ENCODE assay signal across 8 cellular contexts in genomic region chr12:92827836-92828431, GRCh38.
A peak's percentile ranks its signal among the peaks of the same experiment; 100 is the strongest.
DNase-seq lines count a peak whose midpoint lies in the region; ATAC-seq and TF ChIP-seq lines count a peak whose summit lies in the region.

No MANE protein-coding gene starts in this region.

- POLR2A ChIA-PET in GM10248 (lab: Yijun Ruan, JAX): no interaction called here

- DNase-seq in 8988T (peak; percentile 10), GM10248 (ENCODE audit: extremely low spot score) (peak; percentile 46), NCI-H1694 (lab: John Stamatoyannopoulos, UW) (peak; percentile 22), activated T-cell treated with anti-CD3 and anti-CD28 coated beads for 4 hours (peak; percentile 19), hepatic stellate cell (ENCODE audit: low spot score) (peak; percentile 41)
- peak; percentile 1 to 12 for DNase-seq in stimulated activated CD4-positive, alpha-beta T cell treated with anti-CD3 and anti-CD28 coated beads, Interleukin-4, amount 100 ng/mL, for 48 hours (ENCODE audit: low read depth in 2 of 2)

- CTCF ChIA-PET in GM10248 (lab: Yijun Ruan, JAX): interaction anchor here (0.8 to 2.3 kb wide), 6 partner anchors 9 to 99 kb away, joined by 3 to 7 read pairs (median 3); no protein-coding TSS in a partner anchor

- ATAC-seq in GM21390 (IDR thresholded peaks at IDR 0.05; ENCODE audit: unreplicated experiment) (no peak), HG02840 (IDR thresholded peaks at IDR 0.05; ENCODE audit: low FRiP score, unreplicated experiment) (no peak)

- peak; percentile 55 for TF ChIP-seq CTCF in GM10248 (IDR thresholded peaks at IDR 0.05; ENCODE audit: control extremely low read depth, extremely low read depth, low read depth, missing control alignments)
